Comparison of ENCODE assay signal across 14 cellular contexts in the genomic region with DNA sequence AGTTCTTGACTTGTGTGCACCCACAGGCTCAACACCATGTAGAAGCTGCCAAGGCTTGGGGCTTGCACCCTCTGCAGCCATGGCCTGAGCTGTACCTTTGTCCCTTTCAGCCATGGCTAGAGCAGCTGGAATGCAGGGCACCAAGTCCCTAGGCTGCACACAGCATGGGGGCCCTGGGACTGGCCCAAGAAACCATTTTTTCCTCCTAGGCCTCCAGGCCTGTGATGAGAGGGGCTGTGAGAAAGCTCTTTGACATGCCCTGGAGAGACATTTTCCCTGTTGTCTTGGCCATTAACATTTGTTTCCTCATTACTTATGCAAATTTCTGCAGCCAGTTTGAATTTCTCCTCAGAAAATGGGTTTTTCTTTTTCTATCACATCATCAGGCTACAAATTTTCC. TPM values are rescaled to one million over a fixed set of nuclear protein-coding genes. Genes with fewer than 3 reads are reported as not detected.
"Had no signal": no experiment of that assay in that cellular context is flagged by ENCODE, and none has a peak within 500 bp of the region (broad histone marks: within the 10 kb centered on the region; RNA-seq: fewer than 3 reads in every experiment).

No MANE protein-coding gene starts in this region.

RNA-seq across cellular contexts. Expression of a gene that starts 1.5 kb away (rescaled TPM):
- total RNA-seq: activated B cell treated with CpG ODN at 0.5 μM for 24 hours; activated CD4-positive, alpha-beta memory T cell treated with anti-CD3 and anti-CD28 coated beads for 36 hours; activated CD4-positive, alpha-beta memory T cell treated with anti-CD3 and anti-CD28 coated beads, Interleukin-2, amount 10 ng/mL, durations not matched to agents 7 days and 5 days; activated CD4-positive, alpha-beta T cell treated with anti-CD3 and anti-CD28 coated beads for 36 hours; activated CD4-positive, alpha-beta T cell treated with anti-CD3 and anti-CD28 coated beads, Interleukin-2, amount 10 ng/mL, durations not matched to agents 24 days and 14 days; activated CD4-positive, alpha-beta T cell treated with anti-CD3 and anti-CD28 coated beads, Interleukin-2, amount 10 ng/mL, durations not matched to agents 7 days and 5 days; activated CD8-positive, alpha-beta memory T cell treated with anti-CD3 and anti-CD28 coated beads for 36 hours; activated CD8-positive, alpha-beta memory T cell treated with anti-CD3 and anti-CD28 coated beads, Interleukin-2, amount 10 ng/mL, durations not matched to agents 7 days and 5 days; activated CD8-positive, alpha-beta T cell treated with anti-CD3 and anti-CD28 coated beads for 36 hours; activated CD8-positive, alpha-beta T cell treated with anti-CD3 and anti-CD28 coated beads, Interleukin-2, amount 10 ng/mL, durations not matched to agents 7 days and 5 days; T-helper 1 cell treated with Interleukin-12 subunit alpha and Interleukin-12 subunit beta and Interleukin-4 antibody, amounts not matched to agents 30 ng/mL and 1 ng/mL, for 36 hours; T-helper 17 cell; T-helper 2 cell treated with Interferon-gamma antibody and Interleukin-4, amounts not matched to agents 100 ng/mL and 5 ng/mL, for 36 hours; WTC11 had no signal
